In the genomic region with DNA sequence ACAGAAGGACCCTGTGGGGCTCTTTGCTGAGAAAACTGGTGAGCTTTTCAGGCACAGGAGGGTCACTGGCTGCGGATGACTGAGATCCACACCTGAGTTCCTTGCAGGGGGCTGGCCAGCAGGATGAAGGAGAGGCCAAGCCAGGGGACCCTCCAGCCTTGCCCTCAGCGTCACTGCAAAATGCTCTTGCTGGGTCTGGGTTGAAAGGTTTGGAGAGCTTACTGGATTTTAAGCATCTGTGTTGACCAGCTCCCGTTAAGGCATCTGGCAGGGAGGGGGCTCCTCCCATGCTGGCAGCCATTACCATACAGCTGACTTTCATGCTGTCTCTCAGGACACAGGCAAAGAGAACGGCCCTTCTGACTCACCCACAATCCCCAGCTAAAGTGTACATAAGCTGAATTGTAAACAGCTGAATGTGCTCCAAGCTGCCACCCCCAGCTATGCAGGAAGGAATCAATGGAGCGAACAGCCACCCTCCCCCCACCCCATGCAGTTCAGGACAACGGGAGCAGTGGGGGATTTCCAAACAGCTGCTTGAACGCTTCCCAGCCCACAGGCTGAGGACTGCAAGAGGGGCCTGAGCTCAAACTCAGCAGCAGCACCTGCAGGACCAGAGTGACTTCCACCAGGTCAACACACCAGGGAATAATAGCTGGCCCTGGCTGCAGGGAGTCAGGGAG, we compare ENCODE assay signal across 9 cellular contexts. TPM values are rescaled to one million over a fixed set of nuclear protein-coding genes. Genes with fewer than 3 reads are reported as not detected.
DNase-seq lines count a peak whose midpoint lies in the region; ATAC-seq and TF ChIP-seq lines count a peak whose summit lies in the region.
"Had no signal": no experiment of that assay in that cellular context is flagged by ENCODE, and none has a peak within 500 bp of the region (broad histone marks: within the 10 kb centered on the region; RNA-seq: fewer than 3 reads in every experiment).

No MANE protein-coding gene starts in this region.

- H3K36me3 ChIP-seq in BLaER1 treated with 17β-estradiol and CSF1 and Interleukin-3, amounts not matched to agents 10 nM and 100 nM: peaks cover 14 to 80% (median 60%) of the 10 kb centered on the region in 11 experiments; a peak in 19 of 22 replicates
- H3K36me3 ChIP-seq in heart left ventricle: peaks cover 0 to 48% (median 11%) of the 10 kb centered on the region in 9 donors
- H3K36me3 ChIP-seq in prostate gland: no peaks in the 10 kb centered on the region

- peak overlapping the region; percentile 88 to 98 (median 96) for H3K4me2 ChIP-seq in BLaER1 treated with 17β-estradiol and CSF1 and Interleukin-3, amounts not matched to agents 10 nM and 100 nM

- H3K4me3 ChIP-seq in BLaER1 treated with 17β-estradiol and CSF1 and Interleukin-3, amounts not matched to agents 10 nM and 100 nM: peak overlapping the region in 7 of 10 experiments; percentile 1 to 40 (median 12); a peak in 13 of 20 replicates
- peak overlapping the region; percentile 8; the same call in 1 of the 2 replicates for H3K4me3 ChIP-seq in WI38 (ENCODE audit: low read depth, low read length)
- peak overlapping the region in 4 of 12 donors; percentile 1 to 37 (median 21) for H3K4me3 ChIP-seq in heart left ventricle
- H3K4me3 ChIP-seq in prostate gland: no peak overlapping the region

- TF ChIP-seq CTCF in WI38 (IDR thresholded peaks at IDR 0.05; ENCODE audit: low read depth, low read length): no peak
- TF ChIP-seq CTCF in heart left ventricle (IDR thresholded peaks at IDR 0.05): no peak
- TF ChIP-seq CTCF in prostate gland (IDR thresholded peaks at IDR 0.05): peak in 1 of 4 experiments; percentile 17

- peak overlapping the region; percentile 47 to 99 (median 86) for H3K27ac ChIP-seq in BLaER1 treated with 17β-estradiol and CSF1 and Interleukin-3, amounts not matched to agents 10 nM and 100 nM
- H3K27ac ChIP-seq in heart left ventricle (peak overlapping the region; percentile 41 to 100 (median 98)), prostate gland (peak overlapping the region; percentile 64 to 81)
- H3K27ac ChIP-seq: parathyroid adenoma had no signal

- 8 to 19% (median 13%) methylated on average over 7 of the region's 7 CpGs for WGBS in heart left ventricle, 4 donors
- WGBS in prostate gland: 13% methylated on average over 7 of the region's 7 CpGs

- intact Hi-C loops in heart left ventricle (cut with DNase I) (no loop called here), prostate gland (cut with DNase I) (no loop called here)

- peak overlapping the region; percentile 45 to 72 (median 64); a peak in 20 of 22 replicates for H3K9ac ChIP-seq in BLaER1 treated with 17β-estradiol and CSF1 and Interleukin-3, amounts not matched to agents 10 nM and 100 nM
- H3K9ac ChIP-seq: parathyroid adenoma had no signal

- no peaks in the 10 kb centered on the region for H3K27me3 ChIP-seq in BLaER1 treated with 17β-estradiol and CSF1 and Interleukin-3, amounts not matched to agents 10 nM and 100 nM
- H3K27me3 ChIP-seq in heart left ventricle (no peaks in the 10 kb centered on the region), prostate gland (replicated peaks; ENCODE audit: insufficient read depth) (no peaks in the 10 kb centered on the region)

- H3K9me3 ChIP-seq in BLaER1 treated with 17β-estradiol and CSF1 and Interleukin-3, amounts not matched to agents 10 nM and 100 nM (replicated peaks in 1 of 11): no peaks in the 10 kb centered on the region
- no peaks in the 10 kb centered on the region for H3K9me3 ChIP-seq in heart left ventricle
- H3K9me3 ChIP-seq in prostate gland: no peaks in the 10 kb centered on the region

- DNase-seq in NCI-H1417 treated with DMSO at 0.1 percent for 48 hours (lab: John Stamatoyannopoulos, UW) (peak; percentile 87), heart left ventricle (peak in 4 of 5 donors; percentile 54 to 85 (median 71)), prostate gland (ENCODE audit: low spot score) (peak; percentile 91)

- peaks cover 52 to 100% (median 97%) of the 10 kb centered on the region in 11 experiments; a peak in 21 of 22 replicates for H4K20me1 ChIP-seq in BLaER1 treated with 17β-estradiol and CSF1 and Interleukin-3, amounts not matched to agents 10 nM and 100 nM

- TF ChIP-seq POLR2A in heart left ventricle (IDR thresholded peaks at IDR 0.05) (peak in 1 of 2 donors; percentile 30), prostate gland (IDR thresholded peaks at IDR 0.05) (no peak)

- peaks cover 95 to 100% (median 99%) of the 10 kb centered on the region in 10 experiments for H3K4me1 ChIP-seq in BLaER1 treated with 17β-estradiol and CSF1 and Interleukin-3, amounts not matched to agents 10 nM and 100 nM
- H3K4me1 ChIP-seq in heart left ventricle (peaks cover 55 to 100% (median 100%) of the 10 kb centered on the region in 12 donors), prostate gland (replicated peaks) (peaks cover 45% of the 10 kb centered on the region)

- peak; percentile 24 to 69 (median 57) for ATAC-seq in heart left ventricle
- no peak for ATAC-seq in GM18868 (IDR thresholded peaks at IDR 0.05; ENCODE audit: unreplicated experiment)
- no peak for ATAC-seq in GM19351 (IDR thresholded peaks at IDR 0.05; ENCODE audit: unreplicated experiment)
- ATAC-seq in activated CD4-positive, CD25-positive, alpha-beta regulatory T cell treated with anti-CD3 and anti-CD28 coated beads, Interleukin-2, amount 50 U/mL, for 24 hours: no peak

RNA-seq across cellular contexts. Expression of a gene that starts 21.3 kb away (rescaled TPM):
- total RNA-seq in heart left ventricle (under 1 TPM in 1 of 9 donors, not detected in 8; 0.40 TPM), prostate gland (under 1 TPM in 1 of 2 donors, not detected in 1; 0.46 TPM)
- polyA plus RNA-seq in heart left ventricle: not detected

Comparison
In these comparisons a context has a peak if more than half of its experiments do, and no peak if none do; other contexts are left out.
1. H3K4me3 ChIP-seq: peak in BLaER1 treated with 17β-estradiol and CSF1 and Interleukin-3, amounts not matched to agents 10 nM and 100 nM (7 of 10) and WI38 (single experiment); none in prostate gland (0 of 2).
2. ATAC-seq: peak in heart left ventricle (4 of 4); none in GM18868 (single experiment), GM19351 (single experiment) and activated CD4-positive, CD25-positive, alpha-beta regulatory T cell treated with anti-CD3 and anti-CD28 coated beads, Interleukin-2, amount 50 U/mL, for 24 hours (0 of 2).
3. Peak in every context shown above with its lines, with median percentiles within 50 percentile points of each other: H3K27ac ChIP-seq and DNase-seq.